Comparison of ENCODE assay signal across 9 cellular contexts in the genomic region with DNA sequence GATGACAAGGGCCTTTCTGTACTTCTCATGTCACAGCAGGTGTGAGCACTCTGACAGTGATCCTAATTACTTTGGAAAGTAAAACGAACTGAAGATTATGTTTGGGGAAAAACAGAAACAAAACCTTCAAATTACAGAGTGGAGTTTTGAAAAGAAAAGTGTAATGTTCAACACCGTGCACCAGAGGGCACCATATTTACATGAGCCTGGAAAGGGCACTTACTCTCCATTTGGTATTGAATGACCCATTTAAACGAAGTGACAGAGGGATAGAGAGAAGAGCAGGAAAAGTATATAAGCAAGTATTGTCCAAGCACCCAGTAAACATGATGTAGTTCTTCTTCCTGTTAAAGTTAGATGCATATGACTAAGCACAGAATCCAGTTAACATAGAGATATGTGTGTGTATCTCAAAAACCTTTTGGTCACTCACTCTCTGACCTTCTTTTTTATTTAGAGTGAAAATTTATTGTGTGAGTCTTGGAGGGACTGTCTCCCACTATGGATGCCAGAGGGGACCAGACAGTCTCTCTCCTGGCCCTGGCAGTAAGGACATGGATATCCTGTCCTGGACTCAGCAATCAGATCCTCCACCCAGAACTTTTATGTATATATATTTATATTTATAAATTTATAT. TPM values are rescaled to one million over a fixed set of nuclear protein-coding genes. Genes with fewer than 3 reads are reported as not detected.
A peak's percentile ranks its signal among the peaks of the same experiment; 100 is the strongest.
DNase-seq lines count a peak whose midpoint lies in the region; ATAC-seq, FAIRE-seq and TF ChIP-seq lines count a peak whose summit lies in the region.
"Had no signal": no experiment of that assay in that cellular context is flagged by ENCODE, and none has a peak within 500 bp of the region (broad histone marks: within the 10 kb centered on the region; RNA-seq: fewer than 3 reads in every experiment).

No MANE protein-coding gene starts in this region.

- intact Hi-C loops in colonic mucosa (cut with DNase I) = loop anchor here (5.0 kb wide), 2 partner anchors 146 to 341 kb away; partner anchors contain the start of gene NPL

- no peak overlapping the region for H3K18ac ChIP-seq in mesenchymal stem cell (ENCODE audit: low read depth in 1 of 2, low read length in 2 of 2)

- no peak overlapping the region for H2BK5ac ChIP-seq in mesenchymal stem cell (ENCODE audit: low read depth, low read length, poor library complexity, severe bottlenecking)

- H2BK120ac ChIP-seq in mesenchymal stem cell (ENCODE audit: low read depth, low read length) = no peak overlapping the region

- H3K4me3 ChIP-seq in Peyer's patch (no peak overlapping the region), colonic mucosa (no peak overlapping the region), mesenchymal stem cell (ENCODE audit: insufficient read depth in 1 of 2, low read depth in 1 of 2, low read length in 2 of 2) (no peak overlapping the region)

- H3K27me3 ChIP-seq in Peyer's patch (no peaks in the 10 kb centered on the region), colonic mucosa (no peaks in the 10 kb centered on the region), mesenchymal stem cell (ENCODE audit: control insufficient read depth in 1 of 2, insufficient read depth in 1 of 2, low read length in 2 of 2) (peaks cover 0 to 10% of the 10 kb centered on the region in 2 experiments)

- H2BK12ac ChIP-seq in mesenchymal stem cell (ENCODE audit: low read length in 2 of 2) = no peak overlapping the region

- H4K91ac ChIP-seq in mesenchymal stem cell (ENCODE audit: low read length) = no peak overlapping the region

- peak; percentile 95 for FAIRE-seq in D721Med (lab: Jason Lieb, UNC)

- H3K27ac ChIP-seq in Peyer's patch (no peak overlapping the region), colonic mucosa (no peak overlapping the region), mesenchymal stem cell (ENCODE audit: low read length, poor library complexity, severe bottlenecking) (no peak overlapping the region)

- no peak overlapping the region for H2BK15ac ChIP-seq in mesenchymal stem cell (ENCODE audit: low read depth, poor library complexity, severe bottlenecking)

- no peaks in the 10 kb centered on the region for H3K9me3 ChIP-seq in Peyer's patch
- no peaks in the 10 kb centered on the region for H3K9me3 ChIP-seq in colonic mucosa
- H3K9me3 ChIP-seq in mesenchymal stem cell (ENCODE audit: control insufficient read depth, low read length) = no peaks in the 10 kb centered on the region

- ATAC-seq in GM18517 (IDR thresholded peaks at IDR 0.05; ENCODE audit: unreplicated experiment) = no peak

- 0% methylated on average over 2 of the region's 3 CpGs for WGBS in mesenchymal stem cell

- H3K4me2 ChIP-seq in mesenchymal stem cell (ENCODE audit: low read length, poor library complexity, severe bottlenecking) = no peak overlapping the region

- no peak overlapping the region for H3K14ac ChIP-seq in mesenchymal stem cell (ENCODE audit: low read length in 2 of 2)

- H3K4me1 ChIP-seq in Peyer's patch = no peaks in the 10 kb centered on the region
- no peaks in the 10 kb centered on the region for H3K4me1 ChIP-seq in colonic mucosa
- H3K4me1 ChIP-seq in mesenchymal stem cell (ENCODE audit: control insufficient read depth, insufficient read depth, low read depth, low read length) = no peaks in the 10 kb centered on the region

- H3K36me3 ChIP-seq in Peyer's patch = no peaks in the 10 kb centered on the region
- H3K36me3 ChIP-seq in colonic mucosa = no peaks in the 10 kb centered on the region
- H3K36me3 ChIP-seq in mesenchymal stem cell (ENCODE audit: control insufficient read depth in 1 of 2, insufficient read depth in 2 of 2, low read depth in 1 of 2, low read length in 2 of 2) = no peaks in the 10 kb centered on the region

- peak; percentile 95 for TF ChIP-seq CTCF in D721Med (IDR thresholded peaks at IDR 0.05; ENCODE audit: insufficient read depth, missing control alignments)
- peak in 5 of 6 experiments; percentile 2 to 83 (median 78) for TF ChIP-seq CTCF in Peyer's patch (IDR thresholded peaks at IDR 0.05)
- TF ChIP-seq CTCF in colonic mucosa (IDR thresholded peaks at IDR 0.05) = peak; percentile 56

- no peak overlapping the region for H4K8ac ChIP-seq in mesenchymal stem cell (ENCODE audit: low read length)

- no peak for TF ChIP-seq POLR2A in Peyer's patch (IDR thresholded peaks at IDR 0.05)

- H3K9ac ChIP-seq in colonic mucosa (ENCODE audit: low read depth in 2 of 2, low read length in 2 of 2) (no peak overlapping the region), mesenchymal stem cell (ENCODE audit: low read length) (peak overlapping the region; percentile 54)

- H2AK5ac ChIP-seq in mesenchymal stem cell (ENCODE audit: low read length, severe bottlenecking) = no peak overlapping the region

- H3K23ac ChIP-seq in mesenchymal stem cell (ENCODE audit: low read length in 2 of 2) = no peak overlapping the region

- H3K79me1 ChIP-seq in mesenchymal stem cell (replicated peaks; ENCODE audit: low read length, poor library complexity, severe bottlenecking) = no peaks in the 10 kb centered on the region

- H2AFZ ChIP-seq in mesenchymal stem cell (ENCODE audit: low read depth, low read length) = no peak overlapping the region

- no peak overlapping the region for H3K4ac ChIP-seq in mesenchymal stem cell (ENCODE audit: low read depth in 1 of 2, low read length in 2 of 2)

- peak; percentile 47 for DNase-seq in D721Med (ENCODE audit: insufficient read length, low spot score)
- DNase-seq in GM19240 (ENCODE audit: insufficient read length, low spot score) = peak; percentile 38
- DNase-seq in M059J (ENCODE audit: low read depth) = peak; percentile 51
- peak in 1 of 3 donors; percentile 57 for DNase-seq in Peyer's patch
- DNase-seq in colonic mucosa = peak; percentile 48
- peak; percentile 57 for DNase-seq in mesenchymal stem cell
- no peak for DNase-seq in T-helper 9 cell

RNA-seq across cellular contexts. Expression of gene RGSL1, which starts 3.8 kb away (rescaled TPM):
- not detected in 2 replicates for total RNA-seq in M059J (2014; rRNA removed; shearing (Covaris generic))
- total RNA-seq in Peyer's patch (not detected), colonic mucosa (not detected)
- not detected for polyA plus RNA-seq in mesenchymal stem cell (2013, experiment 1 of 2)
- polyA plus RNA-seq in mesenchymal stem cell (2013, experiment 2 of 2) = not detected
- total RNA-seq: activated CD8-positive, alpha-beta memory T cell treated with anti-CD3 and anti-CD28 coated beads for 36 hours had no signal

RNA-seq across cellular contexts. Expression of gene TEDDM1, which starts 45.7 kb away (rescaled TPM):
- not detected in 2 replicates for total RNA-seq in M059J (2014; rRNA removed; shearing (Covaris generic))
- total RNA-seq in Peyer's patch (not detected), colonic mucosa (not detected)
- polyA plus RNA-seq in mesenchymal stem cell (2013, experiment 1 of 2) = not detected
- polyA plus RNA-seq in mesenchymal stem cell (2013, experiment 2 of 2) = not detected
- total RNA-seq: activated CD8-positive, alpha-beta memory T cell treated with anti-CD3 and anti-CD28 coated beads for 36 hours had no signal

RNA-seq across cellular contexts. Expression of gene GLUL, which starts 54.6 kb away (rescaled TPM):
- total RNA-seq in M059J (2014; rRNA removed; shearing (Covaris generic)) = 336 and 390 TPM in 2 replicates
- total RNA-seq in Peyer's patch (100 to 1,000 TPM; 148 to 864 (median 443) TPM), colonic mucosa (100 to 1,000 TPM; 343 to 428 TPM)
- 101 TPM for polyA plus RNA-seq in mesenchymal stem cell (2013, experiment 1 of 2)
- 99.8 TPM for polyA plus RNA-seq in mesenchymal stem cell (2013, experiment 2 of 2)
